Comparison of ENCODE assay signal across 16 cellular contexts in the genomic region with DNA sequence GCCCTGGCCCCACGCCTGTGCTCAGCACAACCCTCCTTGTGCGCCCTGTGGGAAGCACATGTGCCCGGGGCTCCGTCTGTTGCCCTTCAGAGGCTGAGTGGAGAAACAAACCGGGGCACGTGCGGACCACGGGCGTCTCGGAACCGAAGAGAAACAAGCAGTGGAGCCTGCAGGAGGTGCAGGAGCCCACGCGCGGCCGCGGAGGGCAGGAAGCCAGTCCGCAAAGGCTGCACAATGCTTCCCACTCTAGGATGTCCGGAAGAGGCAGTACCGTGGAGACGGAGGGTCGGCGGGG.
"Had no signal": no experiment of that assay in that cellular context is flagged by ENCODE, and none has a peak within 500 bp of the region (broad histone marks: within the 10 kb centered on the region; RNA-seq: fewer than 3 reads in every experiment).

No MANE protein-coding gene starts in this region.

- H3K27me3 Mint-ChIP-seq: naive thymus-derived CD4-positive, alpha-beta T cell had no signal

- H3K27ac Mint-ChIP-seq: nephron progenitor cell had no signal

- H3K4me1 ChIP-seq: colonic mucosa, esophagus squamous epithelium, gastroesophageal sphincter, suprapubic skin, thyroid gland, upper lobe of left lung, uterus had no signal

- ATAC-seq: gastroesophageal sphincter; naive thymus-derived CD4-positive, alpha-beta T cell; sciatic nerve; stimulated activated naive CD8-positive, alpha-beta T cell treated with anti-CD3 and anti-CD28 coated beads, Interleukin-15, Interleukin-2, amounts not matched to agents 100 U/mL and 50 U/mL, for 24 hours had no signal

- H3K36me3 ChIP-seq: colonic mucosa, thyroid gland, uterus had no signal

- H3K27ac ChIP-seq: colonic mucosa, esophagus squamous epithelium, gastroesophageal sphincter, skin epidermis, suprapubic skin, thyroid gland, upper lobe of left lung, uterus had no signal

- H3K9me3 Mint-ChIP-seq: naive thymus-derived CD4-positive, alpha-beta T cell; nephron progenitor cell had no signal

- DNase-seq: colonic mucosa; dermis blood vessel endothelial cell; esophagus squamous epithelium; foreskin fibroblast; islet precursor cell; mammary epithelial cell; naive thymus-derived CD4-positive, alpha-beta T cell; nephron progenitor cell; stimulated activated naive CD8-positive, alpha-beta T cell treated with anti-CD3 and anti-CD28 coated beads, Interleukin-15, Interleukin-2, amounts not matched to agents 100 U/mL and 50 U/mL, for 24 hours; thyroid gland; uterus had no signal

- H3K9me3 ChIP-seq: colonic mucosa, esophagus squamous epithelium, gastroesophageal sphincter, suprapubic skin, thyroid gland, upper lobe of left lung, uterus had no signal

- H3K27me3 ChIP-seq: colonic mucosa, esophagus squamous epithelium, gastroesophageal sphincter, suprapubic skin, thyroid gland, upper lobe of left lung, uterus had no signal

- H3K4me3 Mint-ChIP-seq: naive thymus-derived CD4-positive, alpha-beta T cell; nephron progenitor cell had no signal

- H3K4me3 ChIP-seq: colonic mucosa, esophagus squamous epithelium, gastroesophageal sphincter, skin epidermis, suprapubic skin, thyroid gland, upper lobe of left lung, uterus had no signal
